Comparison of ENCODE assay signal across 7 cellular contexts in the genomic region with DNA sequence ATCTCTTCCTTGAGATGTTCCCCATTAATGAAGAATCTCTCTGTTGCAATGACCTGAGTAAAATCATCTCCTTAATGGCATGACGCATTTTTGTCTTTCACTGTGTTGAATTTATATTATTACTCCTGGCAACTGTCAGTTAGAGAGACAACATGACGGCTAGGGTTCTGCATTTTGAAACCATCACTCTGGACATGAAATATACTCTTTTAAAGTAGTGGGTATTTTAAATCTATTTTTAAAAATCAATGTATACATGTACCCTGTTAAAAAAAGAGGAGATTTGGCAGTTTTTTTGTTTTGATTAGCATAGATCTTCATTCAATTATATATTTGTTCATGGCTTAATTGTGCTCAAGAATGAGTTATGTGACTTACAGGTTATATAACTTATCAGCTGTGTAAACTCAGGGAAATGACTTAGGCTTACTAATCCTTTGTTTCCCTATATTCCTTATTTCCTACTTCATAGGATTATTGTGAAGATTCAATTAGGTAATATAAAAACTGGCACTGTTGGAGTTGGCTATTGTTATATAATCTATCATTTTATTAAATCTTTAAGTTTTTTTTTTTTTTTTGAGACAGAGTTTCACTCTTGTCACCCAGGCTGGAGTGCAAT.
"Had no signal": no experiment of that assay in that cellular context is flagged by ENCODE, and none has a peak within 500 bp of the region (broad histone marks: within the 10 kb centered on the region; RNA-seq: fewer than 3 reads in every experiment).

No MANE protein-coding gene starts in this region.

- H3K9ac ChIP-seq: GM23248 had no signal

- DNase-seq: GM23248, GOT3, H9, IMR-90 had no signal

- FAIRE-seq: H54, HTR-8/SVneo, K562 had no signal

- H3K27ac ChIP-seq: GM23248 had no signal

- H3K4me3 ChIP-seq: GM23248, K562 had no signal

- ATAC-seq: K562 had no signal

- H2AFZ ChIP-seq: GM23248 had no signal
